Comparison of ENCODE assay signal across 10 cellular contexts in genomic region chr1:100950776-100951175, GRCh38. TPM values are rescaled to one million over a fixed set of nuclear protein-coding genes. Genes with fewer than 3 reads are reported as not detected.
DNase-seq lines count a peak whose midpoint lies in the region; ATAC-seq and TF ChIP-seq lines count a peak whose summit lies in the region.
"Had no signal": no experiment of that assay in that cellular context is flagged by ENCODE, and none has a peak within 500 bp of the region (broad histone marks: within the 10 kb centered on the region; RNA-seq: fewer than 3 reads in every experiment).

No MANE protein-coding gene starts in this region.

- peaks cover 23 to 25% of the 10 kb centered on the region in 2 donors for H3K9me3 Mint-ChIP-seq in stimulated activated naive B cell treated with anti-CD40 and anti-IgM and Interleukin-4, amounts not matched to agents 10 μg/mL and 1 μg/mL and 100 μg/mL, for 72 hours

- no peak for ATAC-seq in stimulated activated naive B cell treated with anti-CD40 and anti-IgM and Interleukin-4, amounts not matched to agents 10 μg/mL and 1 μg/mL and 100 μg/mL, for 72 hours (replicated peaks)
- ATAC-seq: HepG2 had no signal

- H3K27ac ChIP-seq in colonic mucosa = no peak overlapping the region

- H3K36me3 Mint-ChIP-seq in stimulated activated naive B cell treated with anti-CD40 and anti-IgM and Interleukin-4, amounts not matched to agents 10 μg/mL and 1 μg/mL and 100 μg/mL, for 72 hours = peaks cover 61 to 74% of the 10 kb centered on the region in 2 donors

- H3K27ac Mint-ChIP-seq in stimulated activated naive B cell treated with anti-CD40 and anti-IgM and Interleukin-4, amounts not matched to agents 10 μg/mL and 1 μg/mL and 100 μg/mL, for 72 hours = no peak overlapping the region

- DNase-seq in AG10803 (ENCODE audit: low read depth) = peak; percentile 24
- peak; percentile 28 for DNase-seq in HT1080 (ENCODE audit: low read depth)
- peak; percentile 73 for DNase-seq in amniotic epithelial cell (ENCODE audit: low read depth)
- peak; percentile 90 for DNase-seq in left kidney (ENCODE audit: low read depth, low spot score)
- DNase-seq in stimulated activated naive B cell treated with anti-CD40 and anti-IgM and Interleukin-4, amounts not matched to agents 10 μg/mL and 1 μg/mL and 100 μg/mL, for 72 hours = no peak
- DNase-seq in colonic mucosa = no peak
- DNase-seq in NCI-H1092 (lab: John Stamatoyannopoulos, UW) = no peak
- no peak for DNase-seq in GM13977 (ENCODE audit: low spot score)
- DNase-seq: midbrain had no signal

- intact Hi-C loops in colonic mucosa (cut with DNase I) = no loop called here

- no peaks in the 10 kb centered on the region for H3K36me3 ChIP-seq in colonic mucosa

- no peak overlapping the region for H3K4me3 Mint-ChIP-seq in stimulated activated naive B cell treated with anti-CD40 and anti-IgM and Interleukin-4, amounts not matched to agents 10 μg/mL and 1 μg/mL and 100 μg/mL, for 72 hours

- in situ Hi-C loops in GM13977 (cut with MboI; ENCODE audit: low pct_unique_long_range_greater_than_20kb, low sequenced_read_pairs, unreplicated experiment) = no loop called here

- H3K9ac ChIP-seq in colonic mucosa (ENCODE audit: low read depth in 2 of 2, low read length in 2 of 2) = no peak overlapping the region

- H3K9me3 ChIP-seq in colonic mucosa = no peaks in the 10 kb centered on the region

- no peaks in the 10 kb centered on the region for H3K27me3 ChIP-seq in colonic mucosa

- TF ChIP-seq CTCF in AG10803 (conservative IDR thresholded peaks at IDR 0.05; ENCODE audit: low read length) (no peak), colonic mucosa (IDR thresholded peaks at IDR 0.05) (no peak), GM13977 (IDR thresholded peaks at IDR 0.05; ENCODE audit: extremely low read depth, insufficient read depth, missing control alignments) (no peak)

- no peaks in the 10 kb centered on the region for H3K27me3 Mint-ChIP-seq in stimulated activated naive B cell treated with anti-CD40 and anti-IgM and Interleukin-4, amounts not matched to agents 10 μg/mL and 1 μg/mL and 100 μg/mL, for 72 hours

- H3K4me1 ChIP-seq in colonic mucosa = peaks cover 14% of the 10 kb centered on the region

- no peak overlapping the region for H3K4me3 ChIP-seq in AG10803 (ENCODE audit: low read length)
- H3K4me3 ChIP-seq in colonic mucosa = no peak overlapping the region

- peaks cover 49 to 57% of the 10 kb centered on the region in 2 donors for H3K4me1 Mint-ChIP-seq in stimulated activated naive B cell treated with anti-CD40 and anti-IgM and Interleukin-4, amounts not matched to agents 10 μg/mL and 1 μg/mL and 100 μg/mL, for 72 hours

RNA-seq across cellular contexts. Expression of gene SLC30A7, which starts 54.9 kb away (rescaled TPM):
- total RNA-seq in HT1080 (2014; rRNA removed; shearing (Covaris generic)) = 26.8 and 30.5 TPM in 2 replicates
- polyA plus RNA-seq in HT1080 (2015; cell fraction: cytosol; rRNA removed) = 16.0 and 20.5 TPM in 2 replicates
- 39.5 and 41.2 TPM in 2 replicates for polyA plus RNA-seq in HT1080 (2015; cell fraction: nucleus; rRNA removed)
- 10 to 100 TPM; 32.8 to 39.2 TPM for total RNA-seq in colonic mucosa

RNA-seq across cellular contexts. Expression of gene EXTL2, which starts 56.1 kb away (rescaled TPM):
- 19.6 and 24.1 TPM in 2 replicates for total RNA-seq in HT1080 (2014; rRNA removed; shearing (Covaris generic))
- 28.2 and 35.3 TPM in 2 replicates for polyA plus RNA-seq in HT1080 (2015; cell fraction: cytosol; rRNA removed)
- polyA plus RNA-seq in HT1080 (2015; cell fraction: nucleus; rRNA removed) = 61.8 and 75.7 TPM in 2 replicates
- 1 to 10 TPM; 4.8 to 7.2 TPM for total RNA-seq in colonic mucosa

Comparison
In these comparisons a context has a peak if more than half of its experiments do, and no peak if none do; other contexts are left out.
1. DNase-seq: peak in AG10803 (single experiment), HT1080 (single experiment), amniotic epithelial cell (single experiment) and left kidney (single experiment); none in stimulated activated naive B cell treated with anti-CD40 and anti-IgM and Interleukin-4, amounts not matched to agents 10 μg/mL and 1 μg/mL and 100 μg/mL, for 72 hours (single experiment), colonic mucosa (single experiment), NCI-H1092 (single experiment) and GM13977 (single experiment).